ENCODE assay signal across 2 cellular contexts in genomic region chr2:225600444-225600843, GRCh38.
A peak's percentile ranks its signal among the peaks of the same experiment; 100 is the strongest.
TF ChIP-seq lines count a peak whose summit lies in the region.

No MANE protein-coding gene starts in this region.

TF ChIP-seq in IMR-90, 13 proteins besides CTCF, POLR2A, EP300 and RAD21:
- TF ChIP-seq MAZ (IDR thresholded peaks at IDR 0.05; ENCODE audit: borderline replicate concordance, low read depth, low read length) (no peak), NFE2L2 (IDR thresholded peaks at IDR 0.05; ENCODE audit: low read depth, low read length) (no peak)
- TF ChIP-seq, protein P1, sequence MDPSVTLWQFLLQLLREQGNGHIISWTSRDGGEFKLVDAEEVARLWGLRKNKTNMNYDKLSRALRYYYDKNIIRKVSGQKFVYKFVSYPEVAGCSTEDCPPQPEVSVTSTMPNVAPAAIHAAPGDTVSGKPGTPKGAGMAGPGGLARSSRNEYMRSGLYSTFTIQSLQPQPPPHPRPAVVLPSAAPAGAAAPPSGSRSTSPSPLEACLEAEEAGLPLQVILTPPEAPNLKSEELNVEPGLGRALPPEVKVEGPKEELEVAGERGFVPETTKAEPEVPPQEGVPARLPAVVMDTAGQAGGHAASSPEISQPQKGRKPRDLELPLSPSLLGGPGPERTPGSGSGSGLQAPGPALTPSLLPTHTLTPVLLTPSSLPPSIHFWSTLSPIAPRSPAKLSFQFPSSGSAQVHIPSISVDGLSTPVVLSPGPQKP (IDR thresholded peaks at IDR 0.05; ENCODE audit: borderline replicate concordance, low read depth, low read length), result no peak

TF ChIP-seq in K562, 482 proteins besides CTCF, POLR2A, EP300 and RAD21:
- TF ChIP-seq HIVEP1 (CRISPR knock-in tag; IDR thresholded peaks at IDR 0.05) (no peak), CBX3 (IDR thresholded peaks at IDR 0.05; ENCODE audit: borderline replicate concordance in 1 of 2, low read length in 2 of 2) (no peak), YY1 (IDR thresholded peaks at IDR 0.05; ENCODE audit: borderline replicate concordance in 1 of 3, control insufficient read depth in 1 of 3, extremely low read depth in 1 of 3, insufficient read depth in 3 of 3, insufficient read length in 1 of 3, insufficient replicate concordance in 2 of 3, low read depth in 1 of 3, low read length in 2 of 3) (no peak), DMBX1 (CRISPR knock-in tag; IDR thresholded peaks at IDR 0.05; ENCODE audit: borderline replicate concordance) (peak; percentile 14; the same call in 1 of the 2 replicates), CEBPB (tag; IDR thresholded peaks at IDR 0.05) (peak; percentile 59; the same call in 1 of the 2 replicates), TCF7 (IDR thresholded peaks at IDR 0.05; ENCODE audit: borderline replicate concordance) (no peak), GATA2 (CRISPR knock-in tag; IDR thresholded peaks at IDR 0.05) (no peak), PHF21A (IDR thresholded peaks at IDR 0.05; ENCODE audit: borderline replicate concordance, low read depth) (no peak), ZZZ3 (IDR thresholded peaks at IDR 0.05) (no peak), SREBF1 (IDR thresholded peaks at IDR 0.05; ENCODE audit: borderline replicate concordance, low read depth, low read length) (no peak)
